9 cellular contexts compared by ENCODE assay signal in genomic region chr6:11432713-11433450, GRCh38.
DNase-seq lines count a peak whose midpoint lies in the region; ATAC-seq, FAIRE-seq and TF ChIP-seq lines count a peak whose summit lies in the region.
"Had no signal": no experiment of that assay in that cellular context is flagged by ENCODE, and none has a peak within 500 bp of the region (broad histone marks: within the 10 kb centered on the region; RNA-seq: fewer than 3 reads in every experiment).

No MANE protein-coding gene starts in this region.

- H3K9me3 Mint-ChIP-seq in CD8-positive, alpha-beta T cell = no peaks in the 10 kb centered on the region
- no peaks in the 10 kb centered on the region for H3K9me3 Mint-ChIP-seq in mesothelial cell of epicardium
- H3K9me3 Mint-ChIP-seq: brain had no signal

- peak overlapping the region; percentile 15 for H2AFZ ChIP-seq in keratinocyte (ENCODE audit: control insufficient read depth, low read length)

- peak overlapping the region; percentile 25 for H3K4me2 ChIP-seq in keratinocyte (ENCODE audit: control insufficient read depth, extremely low read depth, insufficient read depth, low read depth, low read length)

- H3K4me3 Mint-ChIP-seq in CD8-positive, alpha-beta T cell = no peak overlapping the region
- H3K4me3 Mint-ChIP-seq in mesothelial cell of epicardium = no peak overlapping the region
- H3K4me3 Mint-ChIP-seq: brain, memory B cell had no signal

- CTCF ChIA-PET in CD8-positive, alpha-beta T cell (lab: Charles Lee) = interaction anchor here (1.7 kb wide), 1 partner anchor 63 kb away, joined by 7 read pairs; no protein-coding TSS in a partner anchor

- H3K4me3 ChIP-seq in keratinocyte (ENCODE audit: control insufficient read depth in 2 of 3, extremely low read depth in 1 of 3, insufficient read depth in 2 of 3, low read depth in 1 of 3, low read length in 3 of 3) (no peak overlapping the region), testis (no peak overlapping the region)
- H3K4me3 ChIP-seq in CD8-positive, alpha-beta T cell (ENCODE audit: low read depth, low read length) = no peak overlapping the region

- H3K27ac ChIP-seq in keratinocyte (ENCODE audit: control insufficient read depth, insufficient read depth, low read length) = peak overlapping the region; percentile 16
- H3K27ac ChIP-seq in testis = peak overlapping the region; percentile 44 to 73
- no peak overlapping the region for H3K27ac ChIP-seq in CD8-positive, alpha-beta T cell (ENCODE audit: low read depth, low read length)

- peak; percentile 27 for ATAC-seq in HG02610 (IDR thresholded peaks at IDR 0.05; ENCODE audit: unreplicated experiment)
- ATAC-seq in CD8-positive, alpha-beta T cell = no peak

- H3K79me2 ChIP-seq in keratinocyte (ENCODE audit: control insufficient read depth, insufficient read depth, low read length) = no peaks in the 10 kb centered on the region

- H3K4me1 ChIP-seq in keratinocyte (ENCODE audit: control insufficient read depth, extremely low read depth, insufficient read depth, low read length) = peaks cover 14% of the 10 kb centered on the region
- H3K4me1 ChIP-seq in testis = peaks cover 36% of the 10 kb centered on the region
- peaks cover 4% of the 10 kb centered on the region for H3K4me1 ChIP-seq in CD8-positive, alpha-beta T cell (ENCODE audit: insufficient read depth, low read length)

- 73 to 75% methylated on average over 1 of the region's 1 CpG for WGBS in testis, 2 donors

- no peak for TF ChIP-seq POLR2A in testis (IDR thresholded peaks at IDR 0.05)

- no peaks in the 10 kb centered on the region for H3K9me1 ChIP-seq in keratinocyte (ENCODE audit: control insufficient read depth, extremely low read depth, insufficient read depth, low read length)

- no peak overlapping the region for H3K27ac Mint-ChIP-seq in CD8-positive, alpha-beta T cell
- H3K27ac Mint-ChIP-seq in mesothelial cell of epicardium = no peak overlapping the region
- H3K27ac Mint-ChIP-seq: memory B cell had no signal

- DNase-seq in amniotic epithelial cell (ENCODE audit: low read depth) (peak; percentile 83), keratinocyte (ENCODE audit: low read depth, low spot score) (no peak), testis (no peak), mesothelial cell of epicardium (ENCODE audit: low spot score in 2 of 2, unreplicated experiment in 2 of 2) (no peak)
- no peak for DNase-seq in CD8-positive, alpha-beta T cell
- DNase-seq in activated T-cell treated with anti-CD3 and anti-CD28 coated beads, Interleukin-2, amount 50 U/mL, for 1 hour = no peak

- no peaks in the 10 kb centered on the region for H3K36me3 Mint-ChIP-seq in CD8-positive, alpha-beta T cell
- no peaks in the 10 kb centered on the region for H3K36me3 Mint-ChIP-seq in mesothelial cell of epicardium
- H3K36me3 Mint-ChIP-seq: brain, memory B cell had no signal

- no peaks in the 10 kb centered on the region for H4K20me1 ChIP-seq in keratinocyte (ENCODE audit: control insufficient read depth, extremely low read depth, insufficient read depth, low read length)

- no peaks in the 10 kb centered on the region for H3K27me3 Mint-ChIP-seq in CD8-positive, alpha-beta T cell (ENCODE audit: low read depth)
- no peaks in the 10 kb centered on the region for H3K27me3 Mint-ChIP-seq in mesothelial cell of epicardium (ENCODE audit: low read depth)
- H3K27me3 Mint-ChIP-seq: memory B cell had no signal

- H3K36me3 ChIP-seq in keratinocyte (ENCODE audit: control insufficient read depth in 2 of 2, extremely low read depth in 1 of 2, insufficient read depth in 2 of 2, low read length in 2 of 2) (no peaks in the 10 kb centered on the region), testis (ENCODE audit: low read depth, missing control alignments) (no peaks in the 10 kb centered on the region)
- H3K36me3 ChIP-seq in CD8-positive, alpha-beta T cell (ENCODE audit: insufficient read depth, low read length) = no peaks in the 10 kb centered on the region

- dilution Hi-C loops in keratinocyte (cut with MboI; ENCODE audit: extremely low pct_ligation_motif_present, low sequenced_read_pairs) = no loop called here

- intact Hi-C loops in testis (cut with DNase I; ENCODE audit: low total_unique reads) = no loop called here
- intact Hi-C loops in CD8-positive, alpha-beta T cell (cut with DNase I, micrococcal nuclease) = no loop called here

- peaks cover 18% of the 10 kb centered on the region for H3K4me1 Mint-ChIP-seq in CD8-positive, alpha-beta T cell (ENCODE audit: low read depth)
- H3K4me1 Mint-ChIP-seq in mesothelial cell of epicardium = peaks cover 28% of the 10 kb centered on the region

- H3K9ac ChIP-seq in keratinocyte (ENCODE audit: control insufficient read depth, extremely low read depth, insufficient read depth, low read length) = no peak overlapping the region

- no peaks in the 10 kb centered on the region for H3K9me3 ChIP-seq in keratinocyte (ENCODE audit: control insufficient read depth, low read depth, low read length)
- H3K9me3 ChIP-seq in testis = no peaks in the 10 kb centered on the region
- no peaks in the 10 kb centered on the region for H3K9me3 ChIP-seq in CD8-positive, alpha-beta T cell (ENCODE audit: low read length)

- POLR2A ChIA-PET in CD8-positive, alpha-beta T cell (lab: Charles Lee) = no interaction called here

- no peak for FAIRE-seq in keratinocyte (lab: Jason Lieb, UNC)

- TF ChIP-seq CTCF in keratinocyte (optimal IDR thresholded peaks at IDR 0.05 in 1 of 3, IDR thresholded peaks at IDR 0.05 in 1 of 3, conservative IDR thresholded peaks at IDR 0.05 in 1 of 3; ENCODE audit: extremely low read depth in 1 of 3, insufficient read depth in 2 of 3, low read length in 3 of 3) (no peak), testis (IDR thresholded peaks at IDR 0.05) (no peak), mesothelial cell of epicardium (IDR thresholded peaks at IDR 0.05; ENCODE audit: unreplicated experiment) (no peak)
- TF ChIP-seq CTCF in CD8-positive, alpha-beta T cell (IDR thresholded peaks at IDR 0.05) = no peak

- H3K27me3 ChIP-seq in keratinocyte (ENCODE audit: control insufficient read depth, extremely low read depth, insufficient read depth, low read length) (no peaks in the 10 kb centered on the region), testis (no peaks in the 10 kb centered on the region)
- no peaks in the 10 kb centered on the region for H3K27me3 ChIP-seq in CD8-positive, alpha-beta T cell (ENCODE audit: insufficient read depth, low read length)
